In the genomic region with DNA sequence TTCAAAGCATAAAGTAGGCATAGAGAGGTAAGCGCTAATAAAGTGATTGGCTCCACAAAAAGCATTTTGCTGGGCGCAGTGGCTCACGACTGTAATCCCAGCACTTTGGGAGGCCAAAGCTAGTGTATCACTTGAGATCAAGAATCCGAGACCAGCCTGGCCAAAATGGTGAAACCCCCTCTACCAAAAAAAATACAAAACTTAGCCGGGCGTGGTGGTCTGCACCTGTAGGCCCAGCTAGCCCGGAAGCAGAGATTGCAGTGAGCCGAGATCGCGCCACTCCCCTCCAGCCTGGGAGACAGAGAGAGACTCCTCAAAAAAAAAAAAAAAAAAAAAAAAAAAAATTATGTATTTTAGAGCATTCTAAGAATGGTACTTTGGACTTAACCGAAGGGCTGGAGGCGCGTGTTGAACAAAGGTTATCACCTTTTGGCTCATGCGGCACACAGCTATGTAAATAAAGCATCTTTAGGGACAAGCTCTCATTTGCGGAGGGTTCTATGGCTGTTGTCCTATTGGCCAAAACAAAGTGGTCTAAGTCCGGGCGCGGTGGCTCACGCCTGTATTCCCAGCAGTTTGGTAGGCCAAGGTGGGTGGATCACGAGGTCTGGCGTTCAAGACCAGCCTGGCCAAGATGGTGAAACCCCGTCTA, we compare ENCODE assay signal across 8 cellular contexts. TPM values are rescaled to one million over a fixed set of nuclear protein-coding genes. Genes with fewer than 3 reads are reported as not detected.
DNase-seq lines count a peak whose midpoint lies in the region; ATAC-seq, FAIRE-seq and TF ChIP-seq lines count a peak whose summit lies in the region.

No MANE protein-coding gene starts in this region.

- peak overlapping the region; percentile 43 for H3K4me3 ChIP-seq in A549
- peak overlapping the region; percentile 52 for H3K4me3 ChIP-seq in neural progenitor cell

- H3K79me2 ChIP-seq in neural progenitor cell (ENCODE audit: low read depth), result no peaks in the 10 kb centered on the region

- TF ChIP-seq EP300 in A549 (IDR thresholded peaks at IDR 0.05), result no peak

- TF ChIP-seq RAD21 in A549 (conservative IDR thresholded peaks at IDR 0.05 in 1 of 2, IDR thresholded peaks at IDR 0.05 in 1 of 2), result no peak

- CTCF ChIA-PET in A549 (lab: Yijun Ruan, JAX), result interaction anchor here (0.6 to 20.7 kb wide), 7 partner anchors 11 to 1988 kb away, joined by 3 to 580 read pairs (median 4); a partner anchor contains a TSS

- peaks cover 35% of the 10 kb centered on the region for H3F3A ChIP-seq in neural progenitor cell (ENCODE audit: low read depth)

- H4K20me1 ChIP-seq in neural progenitor cell (ENCODE audit: low read depth), result no peaks in the 10 kb centered on the region

- no peak overlapping the region for H3K9ac ChIP-seq in neural progenitor cell

- no peaks in the 10 kb centered on the region for H3K36me3 ChIP-seq in neural progenitor cell

- TF ChIP-seq CTCF in A549 (IDR thresholded peaks at IDR 0.05) (no peak), endothelial cell (IDR thresholded peaks at IDR 0.05; ENCODE audit: unreplicated experiment) (peak; percentile 5), neural progenitor cell (IDR thresholded peaks at IDR 0.05) (no peak)

- H2AFZ ChIP-seq in neural progenitor cell (replicated peaks), result no peak overlapping the region

- ATAC-seq in A549 (peak; percentile 12 to 66; a peak in 4 of 6 replicates), GM19452 (IDR thresholded peaks at IDR 0.05; ENCODE audit: unreplicated experiment) (peak; percentile 4), HG02610 (IDR thresholded peaks at IDR 0.05; ENCODE audit: unreplicated experiment) (no peak)

- DNase-seq in A549 (ENCODE audit: low read depth in 1 of 2, low spot score in 1 of 2), result peak in 1 of 2 experiments; percentile 75
- peak; percentile 14 for DNase-seq in RCC 7860 (ENCODE audit: low spot score)
- DNase-seq in endothelial cell (ENCODE audit: low spot score), result no peak
- no peak for DNase-seq in neural progenitor cell (ENCODE audit: low spot score)
- no peak for DNase-seq in SKM-1 (lab: John Stamatoyannopoulos, UW; ENCODE audit: unreplicated experiment)
- DNase-seq in C1 segment of cervical spinal cord (lab: John Stamatoyannopoulos, UW), result no peak

- H3K4me1 ChIP-seq in A549 (peaks cover 19% of the 10 kb centered on the region), neural progenitor cell (peaks cover 13% of the 10 kb centered on the region)

- H3K9me3 Mint-ChIP-seq in endothelial cell (ENCODE audit: unreplicated experiment), result no peaks in the 10 kb centered on the region
- peaks cover 29% of the 10 kb centered on the region for H3K9me3 Mint-ChIP-seq in neural progenitor cell

- FAIRE-seq in A549 (lab: Jason Lieb, UNC) (no peak), RCC 7860 (lab: Jason Lieb, UNC) (no peak)

- H3K27me3 ChIP-seq in neural progenitor cell, result no peaks in the 10 kb centered on the region

- peak overlapping the region; percentile 89 for H3K27ac Mint-ChIP-seq in endothelial cell (ENCODE audit: unreplicated experiment)
- peak overlapping the region; percentile 40 for H3K27ac Mint-ChIP-seq in neural progenitor cell

- H3K9me3 ChIP-seq in A549, result 0 out of 3 replicates have a peak, but pooled peaks cover 5% of the 10 kb centered on the region
- no peaks in the 10 kb centered on the region for H3K9me3 ChIP-seq in neural progenitor cell (ENCODE audit: low read depth)

- 32% methylated on average over 22 of the region's 22 CpGs for WGBS in A549 (ENCODE audit: missing lambda C conversion rate)

- peaks cover 4% of the 10 kb centered on the region for H3K36me3 Mint-ChIP-seq in endothelial cell (ENCODE audit: low read depth, unreplicated experiment)
- H3K36me3 Mint-ChIP-seq in neural progenitor cell, result peaks cover 5% of the 10 kb centered on the region

- H3K4me3 Mint-ChIP-seq in endothelial cell (ENCODE audit: unreplicated experiment) (peak overlapping the region; percentile 92), neural progenitor cell (peak overlapping the region; percentile 88)

- no peak for TF ChIP-seq POLR2A in A549 (IDR thresholded peaks at IDR 0.05; ENCODE audit: low read length)

- H3K27ac ChIP-seq in A549 (peak overlapping the region; percentile 85 to 87), neural progenitor cell (peak overlapping the region; percentile 42)

- H3K4me1 Mint-ChIP-seq in endothelial cell (ENCODE audit: unreplicated experiment) (peaks cover 6% of the 10 kb centered on the region), neural progenitor cell (peaks cover 21% of the 10 kb centered on the region)

- H3K27me3 Mint-ChIP-seq in endothelial cell (ENCODE audit: unreplicated experiment), result peaks cover 5% of the 10 kb centered on the region
- H3K27me3 Mint-ChIP-seq in neural progenitor cell (ENCODE audit: insufficient read depth, low read depth), result peaks cover 3% of the 10 kb centered on the region

- H3K4me2 ChIP-seq in A549, result peak overlapping the region; percentile 96
- H3K4me2 ChIP-seq in neural progenitor cell, result peak overlapping the region; percentile 79

- POLR2A ChIA-PET in A549 (lab: Yijun Ruan, JAX), result interaction anchor here (0.6 to 3.9 kb wide), 12 partner anchors 13 to 1789 kb away, joined by 3 to 145 read pairs (median 5); a partner anchor contains a TSS

TF ChIP-seq in A549, 52 proteins besides CTCF, POLR2A, EP300 and RAD21:
- no peak for TF ChIP-seq CHD2 (IDR thresholded peaks at IDR 0.05; ENCODE audit: low read length, partially characterized antibody)
- TF ChIP-seq, protein P1, sequence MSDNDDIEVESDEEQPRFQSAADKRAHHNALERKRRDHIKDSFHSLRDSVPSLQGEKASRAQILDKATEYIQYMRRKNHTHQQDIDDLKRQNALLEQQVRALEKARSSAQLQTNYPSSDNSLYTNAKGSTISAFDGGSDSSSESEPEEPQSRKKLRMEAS (IDR thresholded peaks at IDR 0.05), result 0 out of 2 replicates have a peak, but pooled peaks have one; percentile 36
- TF ChIP-seq RARB (CRISPR knock-in tag; IDR thresholded peaks at IDR 0.05), result no peak
- no peak for TF ChIP-seq KDM1A (IDR thresholded peaks at IDR 0.05; ENCODE audit: low read depth)
- TF ChIP-seq CBX8 (IDR thresholded peaks at IDR 0.05), result no peak
- TF ChIP-seq, protein P2, sequence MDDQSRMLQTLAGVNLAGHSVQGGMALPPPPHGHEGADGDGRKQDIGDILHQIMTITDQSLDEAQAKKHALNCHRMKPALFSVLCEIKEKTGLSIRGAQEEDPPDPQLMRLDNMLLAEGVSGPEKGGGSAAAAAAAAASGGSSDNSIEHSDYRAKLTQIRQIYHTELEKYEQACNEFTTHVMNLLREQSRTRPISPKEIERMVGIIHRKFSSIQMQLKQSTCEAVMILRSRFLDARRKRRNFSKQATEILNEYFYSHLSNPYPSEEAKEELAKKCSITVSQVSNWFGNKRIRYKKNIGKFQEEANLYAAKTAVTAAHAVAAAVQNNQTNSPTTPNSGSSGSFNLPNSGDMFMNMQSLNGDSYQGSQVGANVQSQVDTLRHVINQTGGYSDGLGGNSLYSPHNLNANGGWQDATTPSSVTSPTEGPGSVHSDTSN (IDR thresholded peaks at IDR 0.05), result no peak
- TF ChIP-seq ZFP36 (IDR thresholded peaks at IDR 0.05; ENCODE audit: borderline replicate concordance, partially characterized antibody), result no peak
- TF ChIP-seq, protein P3, sequence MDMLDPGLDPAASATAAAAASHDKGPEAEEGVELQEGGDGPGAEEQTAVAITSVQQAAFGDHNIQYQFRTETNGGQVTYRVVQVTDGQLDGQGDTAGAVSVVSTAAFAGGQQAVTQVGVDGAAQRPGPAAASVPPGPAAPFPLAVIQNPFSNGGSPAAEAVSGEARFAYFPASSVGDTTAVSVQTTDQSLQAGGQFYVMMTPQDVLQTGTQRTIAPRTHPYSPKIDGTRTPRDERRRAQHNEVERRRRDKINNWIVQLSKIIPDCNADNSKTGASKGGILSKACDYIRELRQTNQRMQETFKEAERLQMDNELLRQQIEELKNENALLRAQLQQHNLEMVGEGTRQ (IDR thresholded peaks at IDR 0.05), result no peak
- 0 out of 2 replicates have a peak, but pooled peaks have one; percentile 5 for TF ChIP-seq TFCP2L1 (CRISPR knock-in tag; IDR thresholded peaks at IDR 0.05)
TF ChIP-seq in A549: peak in this region for 2.

RNA-seq across cellular contexts. Expression of a gene that starts 17.4 kb away (rescaled TPM):
- polyA plus RNA-seq in A549 (2011; rRNA removed) (31.7 and 35.9 TPM in 2 replicates), A549 (2017; fragmentation: RNase III; extraction: RNeasy Plus Mini Kit Qiagen cat#74134 plus additional on column Dnase treatment) (15.5 to 19.9 TPM (median 18.1 TPM) in 3 replicates)
- 14.3 and 14.8 TPM in 2 replicates for polyA plus RNA-seq in A549 (2012; cell fraction: cytosol; rRNA removed)
- 16.5 and 16.8 TPM in 2 replicates for polyA plus RNA-seq in A549 (2012; cell fraction: nucleus; rRNA removed)
- 25.1 and 35.6 TPM in 2 replicates for polyA minus RNA-seq in A549 (2011; rRNA and poly(A)+ RNA removed)
- total RNA-seq in endothelial cell (ENCODE audit: unreplicated experiment) (1.2 TPM), neural progenitor cell (ENCODE audit: low replicate concordance) (0.43 and 1.5 TPM in 2 replicates)
